9 cellular contexts compared by ENCODE assay signal in the genomic region with DNA sequence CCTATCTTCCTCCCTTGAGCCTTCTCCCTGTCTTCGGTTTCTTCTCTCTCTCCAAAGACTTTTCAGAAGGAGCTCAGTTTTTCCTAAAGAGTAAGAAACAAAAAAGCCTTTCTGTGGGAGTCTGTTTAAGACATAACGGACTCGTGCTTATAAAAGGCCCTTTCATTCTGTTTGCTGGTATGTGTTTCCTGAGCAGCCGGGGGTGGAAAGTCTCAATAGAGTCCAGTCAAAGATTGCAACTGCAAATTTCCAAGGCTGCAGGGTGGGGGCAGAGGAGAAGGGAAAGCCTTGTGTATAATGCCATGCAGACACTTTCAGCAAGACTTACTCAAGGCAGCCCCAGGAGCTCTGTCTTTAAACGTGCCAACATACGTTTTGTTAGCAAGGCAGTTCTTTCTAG.
DNase-seq lines count a peak whose midpoint lies in the region; ATAC-seq and TF ChIP-seq lines count a peak whose summit lies in the region.
"Had no signal": no experiment of that assay in that cellular context is flagged by ENCODE, and none has a peak within 500 bp of the region (broad histone marks: within the 10 kb centered on the region; RNA-seq: fewer than 3 reads in every experiment).

No MANE protein-coding gene starts in this region.

- H4K20me1 ChIP-seq in Loucy (ENCODE audit: insufficient read depth, low read length, poor library complexity, severe bottlenecking) = peaks cover 5% of the 10 kb centered on the region

- H3K9me3 Mint-ChIP-seq in endodermal cell = no peaks in the 10 kb centered on the region
- H3K9me3 Mint-ChIP-seq in stimulated activated naive B cell treated with anti-CD40 and anti-IgM and Interleukin-4, amounts not matched to agents 10 μg/mL and 1 μg/mL and 100 μg/mL, for 72 hours = peaks cover 0 to 2% of the 10 kb centered on the region in 2 donors
- no peaks in the 10 kb centered on the region for H3K9me3 Mint-ChIP-seq in progenitor cell of endocrine pancreas (ENCODE audit: low read depth)

- H3K4me3 ChIP-seq in Loucy (ENCODE audit: low read length, poor library complexity, severe bottlenecking) (no peak overlapping the region), endodermal cell (ENCODE audit: low read length) (no peak overlapping the region), left lung (no peak overlapping the region)

- intact Hi-C loops in left lung (cut with DNase I) = no loop called here

- H3K9me3 ChIP-seq in Loucy (ENCODE audit: insufficient read depth, low read depth, low read length) (no peaks in the 10 kb centered on the region), endodermal cell (ENCODE audit: control insufficient read depth, low read length) (no peaks in the 10 kb centered on the region), left lung (no peaks in the 10 kb centered on the region)

- no peaks in the 10 kb centered on the region for H3K27me3 ChIP-seq in Loucy (ENCODE audit: insufficient read depth, low read length, poor library complexity, severe bottlenecking)
- H3K27me3 ChIP-seq in endodermal cell (ENCODE audit: control insufficient read depth, insufficient read depth, low read length, poor library complexity, severe bottlenecking) = no peaks in the 10 kb centered on the region
- no peaks in the 10 kb centered on the region for H3K27me3 ChIP-seq in left lung

- no peak overlapping the region for H3K4me3 Mint-ChIP-seq in endodermal cell
- peak overlapping the region; percentile 19 to 63 for H3K4me3 Mint-ChIP-seq in stimulated activated naive B cell treated with anti-CD40 and anti-IgM and Interleukin-4, amounts not matched to agents 10 μg/mL and 1 μg/mL and 100 μg/mL, for 72 hours
- H3K4me3 Mint-ChIP-seq in progenitor cell of endocrine pancreas (ENCODE audit: low read depth) = no peak overlapping the region

- H3K27ac Mint-ChIP-seq in endodermal cell (no peak overlapping the region), progenitor cell of endocrine pancreas (no peak overlapping the region)
- H3K27ac Mint-ChIP-seq in stimulated activated naive B cell treated with anti-CD40 and anti-IgM and Interleukin-4, amounts not matched to agents 10 μg/mL and 1 μg/mL and 100 μg/mL, for 72 hours = no peak overlapping the region

- no peak for TF ChIP-seq CTCF in Loucy (conservative IDR thresholded peaks at IDR 0.05; ENCODE audit: low read length)
- no peak for TF ChIP-seq CTCF in endodermal cell (conservative IDR thresholded peaks at IDR 0.05)
- no peak for TF ChIP-seq CTCF in left lung (IDR thresholded peaks at IDR 0.05)
- no peak for TF ChIP-seq CTCF in progenitor cell of endocrine pancreas (IDR thresholded peaks at IDR 0.05; ENCODE audit: unreplicated experiment)

- peak; percentile 22 for ATAC-seq in left lung
- peak in 1 of 2 donors; percentile 12 for ATAC-seq in stimulated activated naive B cell treated with anti-CD40 and anti-IgM and Interleukin-4, amounts not matched to agents 10 μg/mL and 1 μg/mL and 100 μg/mL, for 72 hours (replicated peaks)
- no peak for ATAC-seq in GM21381 (IDR thresholded peaks at IDR 0.05; ENCODE audit: unreplicated experiment)

- H3K9me2 ChIP-seq in Loucy (replicated peaks; ENCODE audit: low read depth, low read length) = no peaks in the 10 kb centered on the region

- peak overlapping the region; percentile 95 for H3K27ac ChIP-seq in endodermal cell (ENCODE audit: low read depth, low read length)
- no peak overlapping the region for H3K27ac ChIP-seq in left lung

- 54 to 87% methylated on average over 5 to 6 of the region's 6 CpGs for WGBS in endodermal cell (ENCODE audit: insufficient coverage in 1 of 2, insufficient read length in 1 of 2), 2 experiments

- peaks cover 50% of the 10 kb centered on the region for H3K79me2 ChIP-seq in Loucy (ENCODE audit: insufficient read depth, low read length)

- H3F3A ChIP-seq in Loucy (ENCODE audit: low read depth) = no peaks in the 10 kb centered on the region

- H3K36me3 Mint-ChIP-seq in endodermal cell (ENCODE audit: low read depth) = no peaks in the 10 kb centered on the region
- peaks cover 11 to 32% of the 10 kb centered on the region in 2 donors for H3K36me3 Mint-ChIP-seq in stimulated activated naive B cell treated with anti-CD40 and anti-IgM and Interleukin-4, amounts not matched to agents 10 μg/mL and 1 μg/mL and 100 μg/mL, for 72 hours
- no peaks in the 10 kb centered on the region for H3K36me3 Mint-ChIP-seq in progenitor cell of endocrine pancreas (ENCODE audit: insufficient read depth)

- no peak overlapping the region for H2AFZ ChIP-seq in Loucy (ENCODE audit: low read length)

- H3K4me1 ChIP-seq in Loucy (ENCODE audit: insufficient read depth, low read length, poor library complexity, severe bottlenecking) (peaks cover 19% of the 10 kb centered on the region), endodermal cell (ENCODE audit: control insufficient read depth, insufficient read depth, low read length) (no peaks in the 10 kb centered on the region), left lung (no peaks in the 10 kb centered on the region)

- H3K4me1 Mint-ChIP-seq in endodermal cell = peaks cover 5% of the 10 kb centered on the region
- peaks cover 17 to 25% of the 10 kb centered on the region in 2 donors for H3K4me1 Mint-ChIP-seq in stimulated activated naive B cell treated with anti-CD40 and anti-IgM and Interleukin-4, amounts not matched to agents 10 μg/mL and 1 μg/mL and 100 μg/mL, for 72 hours
- H3K4me1 Mint-ChIP-seq in progenitor cell of endocrine pancreas (ENCODE audit: low read depth) = peaks cover 3% of the 10 kb centered on the region

- H3K27me3 Mint-ChIP-seq in endodermal cell (ENCODE audit: insufficient read depth) (no peaks in the 10 kb centered on the region), progenitor cell of endocrine pancreas (no peaks in the 10 kb centered on the region)
- H3K27me3 Mint-ChIP-seq in stimulated activated naive B cell treated with anti-CD40 and anti-IgM and Interleukin-4, amounts not matched to agents 10 μg/mL and 1 μg/mL and 100 μg/mL, for 72 hours = no peaks in the 10 kb centered on the region

- DNase-seq in endodermal cell (no peak), left lung (no peak), progenitor cell of endocrine pancreas (ENCODE audit: low spot score, unreplicated experiment) (no peak), kidney tubule cell (ENCODE audit: low spot score) (no peak)
- DNase-seq in stimulated activated naive B cell treated with anti-CD40 and anti-IgM and Interleukin-4, amounts not matched to agents 10 μg/mL and 1 μg/mL and 100 μg/mL, for 72 hours = no peak
- DNase-seq: cerebellar nuclear complex, NCI-H2171 treated with DMSO at 0.1 percent for 48 hours had no signal

- H3K36me3 ChIP-seq in Loucy (ENCODE audit: insufficient read depth, low read length) = no peaks in the 10 kb centered on the region
- H3K36me3 ChIP-seq in endodermal cell (ENCODE audit: control insufficient read depth, insufficient read depth, low read length) = no peaks in the 10 kb centered on the region
- no peaks in the 10 kb centered on the region for H3K36me3 ChIP-seq in left lung

- H3K9ac ChIP-seq in Loucy (ENCODE audit: low read depth, low read length, poor library complexity, severe bottlenecking) = no peak overlapping the region
- H3K9ac ChIP-seq in endodermal cell (ENCODE audit: extremely low read depth, low read length, poor library complexity, severe bottlenecking) = no peak overlapping the region

- peak overlapping the region; percentile 9 for H3K4me2 ChIP-seq in Loucy (ENCODE audit: low read depth, low read length, poor library complexity, severe bottlenecking)

Comparison
In these comparisons a context has a peak if more than half of its experiments do, and no peak if none do; other contexts are left out.
1. H3K4me3 Mint-ChIP-seq: peak in stimulated activated naive B cell treated with anti-CD40 and anti-IgM and Interleukin-4, amounts not matched to agents 10 μg/mL and 1 μg/mL and 100 μg/mL, for 72 hours (2 of 2); none in endodermal cell (single experiment) and progenitor cell of endocrine pancreas (single experiment).